ENCODE assay signal across 12 cellular contexts in genomic region chr7:129134356-129134972, GRCh38. TPM values are rescaled to one million over a fixed set of nuclear protein-coding genes. Genes with fewer than 3 reads are reported as not detected.
DNase-seq lines count a peak whose midpoint lies in the region; ATAC-seq and TF ChIP-seq lines count a peak whose summit lies in the region.
"Had no signal": no experiment of that assay in that cellular context is flagged by ENCODE, and none has a peak within 500 bp of the region (broad histone marks: within the 10 kb centered on the region; RNA-seq: fewer than 3 reads in every experiment).

No MANE protein-coding gene starts in this region.

- H3K4me1 ChIP-seq in left ventricle myocardium inferior (no peaks in the 10 kb centered on the region), OCI-LY7 (ENCODE audit: insufficient read depth, low read length, poor library complexity, severe bottlenecking) (peaks cover 44% of the 10 kb centered on the region), endodermal cell (ENCODE audit: control insufficient read depth, insufficient read depth, low read length) (no peaks in the 10 kb centered on the region)
- H3K4me1 ChIP-seq: uterus had no signal

- no peak overlapping the region for H3K4me3 Mint-ChIP-seq in endodermal cell
- no peak overlapping the region for H3K4me3 Mint-ChIP-seq in stimulated activated effector memory CD8-positive, alpha-beta T cell treated with anti-CD3 and anti-CD28 coated beads, Interleukin-12 subunit alpha, Interleukin-12 subunit beta, amount 100 ng/mL, for 72 hours

- 84 to 91% methylated on average over 5 to 6 of the region's 6 CpGs for WGBS in endodermal cell (ENCODE audit: insufficient coverage in 1 of 2, insufficient read length in 1 of 2), 2 experiments

- no peaks in the 10 kb centered on the region for H3K27me3 ChIP-seq in left ventricle myocardium inferior (ENCODE audit: low read depth)
- H3K27me3 ChIP-seq in endodermal cell (ENCODE audit: control insufficient read depth, insufficient read depth, low read length, poor library complexity, severe bottlenecking): no peaks in the 10 kb centered on the region
- H3K27me3 ChIP-seq: uterus had no signal

- H3K36me3 ChIP-seq in left ventricle myocardium inferior (no peaks in the 10 kb centered on the region), OCI-LY7 (ENCODE audit: insufficient read depth, low read length) (no peaks in the 10 kb centered on the region), endodermal cell (ENCODE audit: control insufficient read depth, insufficient read depth, low read length) (no peaks in the 10 kb centered on the region)
- H3K36me3 ChIP-seq: uterus had no signal

- H3K27me3 Mint-ChIP-seq in endodermal cell (ENCODE audit: insufficient read depth): peaks cover 2% of the 10 kb centered on the region

- POLR2A ChIA-PET in OCI-LY7 (lab: Charles Lee): interaction anchor here (0.8 to 0.9 kb wide), 2 partner anchors 9 to 17 kb away, joined by 4 read pairs; no protein-coding TSS in a partner anchor

- TF ChIP-seq CTCF in left ventricle myocardium inferior (IDR thresholded peaks at IDR 0.05; ENCODE audit: borderline replicate concordance) (no peak), OCI-LY7 (conservative IDR thresholded peaks at IDR 0.05; ENCODE audit: low read length) (no peak), endodermal cell (conservative IDR thresholded peaks at IDR 0.05) (no peak)

- no peak overlapping the region for H3K27ac Mint-ChIP-seq in endodermal cell
- peak overlapping the region; percentile 46 for H3K27ac Mint-ChIP-seq in stimulated activated effector memory CD8-positive, alpha-beta T cell treated with anti-CD3 and anti-CD28 coated beads, Interleukin-12 subunit alpha, Interleukin-12 subunit beta, amount 100 ng/mL, for 72 hours

- peak overlapping the region; percentile 94 for H2AFZ ChIP-seq in OCI-LY7 (ENCODE audit: low read length)

- no peak overlapping the region for H3K27ac ChIP-seq in left ventricle myocardium inferior (replicated peaks)
- H3K27ac ChIP-seq in OCI-LY7 (ENCODE audit: low read depth, low read length, poor library complexity, severe bottlenecking): peak overlapping the region; percentile 36
- no peak overlapping the region for H3K27ac ChIP-seq in endodermal cell (ENCODE audit: low read depth, low read length)
- H3K27ac ChIP-seq: uterus had no signal

- intact Hi-C loops in Right ventricle myocardium inferior (cut with DNase I): no loop called here
- intact Hi-C loops in left ventricle myocardium inferior (cut with micrococcal nuclease): no loop called here
- intact Hi-C loops in OCI-LY7 (cut with micrococcal nuclease; ENCODE audit: unreplicated experiment): no loop called here

- no peak overlapping the region for H3K9ac ChIP-seq in endodermal cell (ENCODE audit: extremely low read depth, low read length, poor library complexity, severe bottlenecking)

- H3K9me3 ChIP-seq in left ventricle myocardium inferior (replicated peaks) (no peaks in the 10 kb centered on the region), OCI-LY7 (ENCODE audit: low read length) (0 out of 2 replicates have a peak, but pooled peaks cover 4% of the 10 kb centered on the region), endodermal cell (ENCODE audit: control insufficient read depth, low read length) (no peaks in the 10 kb centered on the region)
- H3K9me3 ChIP-seq: uterus had no signal

- peak overlapping the region; percentile 31 for H3K4me2 ChIP-seq in OCI-LY7 (ENCODE audit: low read length)

- CTCF ChIA-PET in OCI-LY7 (lab: Charles Lee; ENCODE audit: unreplicated experiment): interaction anchor here (0.5 kb wide), 1 partner anchor 399 kb away, joined by 3 read pairs; no protein-coding TSS in a partner anchor

- no peaks in the 10 kb centered on the region for H3K4me1 Mint-ChIP-seq in endodermal cell
- peaks cover 17% of the 10 kb centered on the region for H3K4me1 Mint-ChIP-seq in stimulated activated effector memory CD8-positive, alpha-beta T cell treated with anti-CD3 and anti-CD28 coated beads, Interleukin-12 subunit alpha, Interleukin-12 subunit beta, amount 100 ng/mL, for 72 hours

- DNase-seq in Right ventricle myocardium inferior (ENCODE audit: missing footprints): no peak
- DNase-seq in left ventricle myocardium inferior: no peak
- DNase-seq in OCI-LY7 (ENCODE audit: low spot score): no peak
- peak; percentile 25 for DNase-seq in endodermal cell
- no peak for DNase-seq in stimulated activated effector memory CD8-positive, alpha-beta T cell treated with anti-CD3 and anti-CD28 coated beads, Interleukin-12 subunit alpha, Interleukin-12 subunit beta, amount 100 ng/mL, for 72 hours (ENCODE audit: low spot score in 2 of 2)
- no peak for DNase-seq in NCI-H1694 treated with DMSO at 0.1 percent for 48 hours (lab: John Stamatoyannopoulos, UW)
- DNase-seq in anterior cingulate cortex (lab: John Stamatoyannopoulos, UW): no peak
- DNase-seq: NCI-H1105, NCI-H748 treated with DMSO at 0.1 percent for 48 hours, SW 1271, uterus had no signal

- peak; percentile 57 for ATAC-seq in Right ventricle myocardium inferior
- no peak for ATAC-seq in stimulated activated effector memory CD8-positive, alpha-beta T cell treated with anti-CD3 and anti-CD28 coated beads, Interleukin-12 subunit alpha, Interleukin-12 subunit beta, amount 100 ng/mL, for 72 hours
- ATAC-seq in HG02759 (IDR thresholded peaks at IDR 0.05; ENCODE audit: unreplicated experiment): no peak

- no peaks in the 10 kb centered on the region for H3K9me2 ChIP-seq in OCI-LY7 (ENCODE audit: insufficient read depth, low read length)

- no peaks in the 10 kb centered on the region for H3K79me2 ChIP-seq in OCI-LY7 (ENCODE audit: insufficient read depth, low read depth, low read length)

- H3K4me3 ChIP-seq in left ventricle myocardium inferior: no peak overlapping the region
- no peak overlapping the region for H3K4me3 ChIP-seq in OCI-LY7 (ENCODE audit: low read depth, low read length, poor library complexity, severe bottlenecking)
- no peak overlapping the region for H3K4me3 ChIP-seq in endodermal cell (ENCODE audit: low read length)
- H3K4me3 ChIP-seq: uterus had no signal

- no peaks in the 10 kb centered on the region for H3K9me3 Mint-ChIP-seq in endodermal cell
- no peaks in the 10 kb centered on the region for H3K9me3 Mint-ChIP-seq in stimulated activated effector memory CD8-positive, alpha-beta T cell treated with anti-CD3 and anti-CD28 coated beads, Interleukin-12 subunit alpha, Interleukin-12 subunit beta, amount 100 ng/mL, for 72 hours

- no peaks in the 10 kb centered on the region for H3K36me3 Mint-ChIP-seq in endodermal cell (ENCODE audit: low read depth)
- no peaks in the 10 kb centered on the region for H3K36me3 Mint-ChIP-seq in stimulated activated effector memory CD8-positive, alpha-beta T cell treated with anti-CD3 and anti-CD28 coated beads, Interleukin-12 subunit alpha, Interleukin-12 subunit beta, amount 100 ng/mL, for 72 hours

- no peaks in the 10 kb centered on the region for H4K20me1 ChIP-seq in OCI-LY7 (ENCODE audit: insufficient read depth, low read length)

- BruUV-seq in OCI-LY7 (replicated peaks; lab: Mats Ljungman, UMichigan): no TSS peak

RNA-seq across cellular contexts. Expression of gene TSPAN33, which starts 10.0 kb away (rescaled TPM):
- total RNA-seq in Right ventricle myocardium inferior (14.9 TPM), left ventricle myocardium inferior (9.7 TPM), OCI-LY7 (2022) (37.8 and 44.8 TPM in 2 replicates), endodermal cell (10 to 100 TPM; 33.2 to 35.6 TPM)
- 11.5 and 14.6 TPM in 2 replicates for total RNA-seq in OCI-LY7 (2014; rRNA removed; shearing (Covaris generic))
- 23.2 TPM for polyA plus RNA-seq in endodermal cell (2013, experiment 1 of 2)
- 23.9 TPM for polyA plus RNA-seq in endodermal cell (2013, experiment 2 of 2)

RNA-seq across cellular contexts. Expression of gene SMO, which starts 54.0 kb away (rescaled TPM):
- 4.6 TPM for total RNA-seq in Right ventricle myocardium inferior
- 4.6 TPM for total RNA-seq in left ventricle myocardium inferior
- total RNA-seq in OCI-LY7 (2014; rRNA removed; shearing (Covaris generic)): 0.25 TPM in 1 of 2 replicates, not detected in the other
- 0.17 and 0.22 TPM in 2 replicates for total RNA-seq in OCI-LY7 (2022)
- total RNA-seq in endodermal cell: 10 to 100 TPM; 75.5 to 76.2 TPM
- polyA plus RNA-seq in endodermal cell (2013, experiment 1 of 2): 72.7 TPM
- 71.3 TPM for polyA plus RNA-seq in endodermal cell (2013, experiment 2 of 2)

Comparison
In these comparisons a context has a peak if more than half of its experiments do, and no peak if none do; other contexts are left out.
1. RNA of gene SMO, which starts 54.0 kb away (total RNA-seq): 75.5 to 76.2 TPM in endodermal cell; 4.6 TPM in left ventricle myocardium inferior (single experiment), 4.6 TPM in Right ventricle myocardium inferior (single experiment) and 0.17 to 0.25 TPM in OCI-LY7; every median in the first group is over 10 times any median in the second.